26 cellular contexts compared by ENCODE assay signal in the genomic region with DNA sequence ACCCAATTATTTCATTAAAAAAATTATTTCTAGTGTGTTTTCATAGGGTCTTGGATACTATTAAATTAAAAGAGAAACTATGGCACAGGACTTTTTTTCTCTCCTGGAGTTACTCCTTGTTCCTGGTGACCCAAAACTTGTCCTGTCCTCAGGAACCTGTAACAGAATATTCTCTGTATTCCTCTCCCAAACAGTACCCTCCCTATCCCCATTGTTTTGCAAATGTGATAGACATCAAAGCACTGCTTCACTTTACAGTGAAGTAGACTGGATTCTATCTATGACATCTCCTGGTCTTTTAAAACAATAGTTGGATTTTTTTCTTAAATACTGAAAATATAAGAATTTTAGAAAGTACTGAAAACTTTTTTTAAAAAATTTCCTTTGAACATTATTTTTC.
"Had no signal": no experiment of that assay in that cellular context is flagged by ENCODE, and none has a peak within 500 bp of the region (broad histone marks: within the 10 kb centered on the region; RNA-seq: fewer than 3 reads in every experiment).

No MANE protein-coding gene starts in this region.

- H3K4me1 ChIP-seq: adrenal gland, breast epithelium, Peyer's patch, SJCRH30 had no signal

- DNase-seq: activated CD4-positive, alpha-beta T cell treated with anti-CD3 and anti-CD28 coated beads for 48 hours; activated CD4-positive, alpha-beta T cell treated with anti-CD3 and anti-CD28 coated beads, Interleukin-2, amount 50 U/mL, for 4 hours; activated CD4-positive, CD25-positive, alpha-beta regulatory T cell treated with anti-CD3 and anti-CD28 coated beads, Interleukin-2, amount 50 U/mL, for 72 hours; activated CD8-positive, alpha-beta memory T cell treated with anti-CD3 and anti-CD28 coated beads, Interleukin-2, amount 50 U/mL, for 48 hours; activated CD8-positive, alpha-beta T cell treated with anti-CD3 and anti-CD28 coated beads, Interleukin-2, amount 10 ng/mL, durations not matched to agents 7 days and 5 days; activated naive CD4-positive, alpha-beta T cell treated with anti-CD3 and anti-CD28 coated beads, Interleukin-2, amount 50 U/mL, for 16 hours; activated naive CD8-positive, alpha-beta T cell treated with anti-CD3 and anti-CD28 coated beads, Interleukin-2, amount 10 ng/mL, durations not matched to agents 7 days and 5 days; activated T-cell treated with anti-CD3 and anti-CD28 coated beads, Interleukin-2, amount 50 U/mL, for 1 hour; adrenal gland; aorta; caudate nucleus; KG1; NCI-H1048; NCI-H1417 treated with DMSO at 0.1 percent for 48 hours; NCI-H1694; NCI-H2029; NCI-H345; NCI-H510A treated with DMSO at 0.1 percent for 48 hours; NCI-H69; Peyer's patch; Right ventricle myocardium superior; SJCRH30; SK-N-SH had no signal

- H3K9me3 ChIP-seq: adrenal gland, breast epithelium, Peyer's patch, SJCRH30, SK-N-SH had no signal

- H3K9ac ChIP-seq: SK-N-SH had no signal

- H3K4me3 ChIP-seq: adrenal gland, breast epithelium, Peyer's patch, SJCRH30 had no signal

- H3K9me3 Mint-ChIP-seq: activated naive CD8-positive, alpha-beta T cell treated with anti-CD3 and anti-CD28 coated beads, Interleukin-2, amount 10 ng/mL, durations not matched to agents 7 days and 5 days; T-helper 1 cell treated with Interleukin-12 subunit alpha and Interleukin-12 subunit beta and Interleukin-4 antibody, amounts not matched to agents 30 μg/mL and 1 μg/mL, for 36 hours had no signal

- H3K4me1 Mint-ChIP-seq: activated naive CD8-positive, alpha-beta T cell treated with anti-CD3 and anti-CD28 coated beads, Interleukin-2, amount 10 ng/mL, durations not matched to agents 7 days and 5 days had no signal

- H3K27me3 ChIP-seq: adrenal gland, breast epithelium, Peyer's patch, SJCRH30 had no signal

- ATAC-seq: activated CD8-positive, alpha-beta T cell treated with anti-CD3 and anti-CD28 coated beads, Interleukin-2, amount 10 ng/mL, durations not matched to agents 7 days and 5 days had no signal

- H3K4me2 ChIP-seq: SK-N-SH had no signal

- H3K36me3 ChIP-seq: breast epithelium had no signal

- H3K27ac ChIP-seq: adrenal gland, breast epithelium, Peyer's patch, RWPE1, SJCRH30 had no signal

- H3K4me3 Mint-ChIP-seq: activated CD8-positive, alpha-beta T cell treated with anti-CD3 and anti-CD28 coated beads, Interleukin-2, amount 10 ng/mL, durations not matched to agents 7 days and 5 days; activated naive CD8-positive, alpha-beta T cell treated with anti-CD3 and anti-CD28 coated beads, Interleukin-2, amount 10 ng/mL, durations not matched to agents 7 days and 5 days; T-helper 1 cell treated with Interleukin-12 subunit alpha and Interleukin-12 subunit beta and Interleukin-4 antibody, amounts not matched to agents 30 μg/mL and 1 μg/mL, for 36 hours had no signal

- H3K27ac Mint-ChIP-seq: activated CD8-positive, alpha-beta T cell treated with anti-CD3 and anti-CD28 coated beads, Interleukin-2, amount 10 ng/mL, durations not matched to agents 7 days and 5 days; activated naive CD8-positive, alpha-beta T cell treated with anti-CD3 and anti-CD28 coated beads, Interleukin-2, amount 10 ng/mL, durations not matched to agents 7 days and 5 days; T-helper 1 cell treated with Interleukin-12 subunit alpha and Interleukin-12 subunit beta and Interleukin-4 antibody, amounts not matched to agents 30 μg/mL and 1 μg/mL, for 36 hours had no signal

- H3K27me3 Mint-ChIP-seq: activated naive CD8-positive, alpha-beta T cell treated with anti-CD3 and anti-CD28 coated beads, Interleukin-2, amount 10 ng/mL, durations not matched to agents 7 days and 5 days had no signal
